Comparison of ENCODE assay signal across 1 cellular context in genomic region chr5:74766887-74767578, GRCh38.
A peak's percentile ranks its signal among the peaks of the same experiment; 100 is the strongest.
TF ChIP-seq lines count a peak whose summit lies in the region.

Gene GFM2 (minus strand): TSS chr5:74767117. CDS start chr5:74763742, 3,375 bp downstream.
Gene NSA2 (plus strand): TSS chr5:74767249. CDS start chr5:74767361, 112 bp downstream.

TF ChIP-seq in HEK293, 187 proteins besides CTCF, POLR2A, EP300 and RAD21 (continued from another document):
- TF ChIP-seq ZNF302 (tag by site-specific recombination; IDR thresholded peaks at IDR 0.05; ENCODE audit: low read depth) (no peak), REPIN1 (tag by site-specific recombination; IDR thresholded peaks at IDR 0.05; ENCODE audit: low read depth) (peak; percentile 91; the same call in 1 of the 2 replicates), MYNN (tag by site-specific recombination; IDR thresholded peaks at IDR 0.05; ENCODE audit: borderline replicate concordance) (no peak), ZNF513 (tag by site-specific recombination; IDR thresholded peaks at IDR 0.05) (no peak), ZNF202 (tag by site-specific recombination; IDR thresholded peaks at IDR 0.05; ENCODE audit: borderline replicate concordance) (no peak), ZBTB44 (tag by site-specific recombination; IDR thresholded peaks at IDR 0.05) (peak; percentile 64), PRDM4 (tag by site-specific recombination; IDR thresholded peaks at IDR 0.05) (no peak), ZNF184 (tag by site-specific recombination; IDR thresholded peaks at IDR 0.05) (0 out of 2 replicates have a peak, but pooled peaks have one; percentile 68), ZNF580 (tag by site-specific recombination; IDR thresholded peaks at IDR 0.05) (peak; percentile 94), ZNF518A (tag by site-specific recombination; conservative IDR thresholded peaks at IDR 0.05; ENCODE audit: low read depth) (peak; percentile 84), EGR2 (tag by site-specific recombination; IDR thresholded peaks at IDR 0.05; ENCODE audit: low read depth) (peak; percentile 56), INSM2 (tag by site-specific recombination; IDR thresholded peaks at IDR 0.05) (peak; percentile 89), GLIS1 (tag by site-specific recombination; IDR thresholded peaks at IDR 0.05) (no peak; the same call in 1 of the 2 replicates), ZNF660 (tag by site-specific recombination; IDR thresholded peaks at IDR 0.05) (peak; percentile 99), ZNF670 (tag by site-specific recombination; IDR thresholded peaks at IDR 0.05; ENCODE audit: low read depth) (no peak), ZNF169 (tag by site-specific recombination; IDR thresholded peaks at IDR 0.05) (no peak), ZBTB11 (tag by site-specific recombination; conservative IDR thresholded peaks at IDR 0.05; ENCODE audit: low read depth) (peak; percentile 100), ZNF560 (tag by site-specific recombination; IDR thresholded peaks at IDR 0.05; ENCODE audit: borderline replicate concordance) (no peak), KLF17 (tag by site-specific recombination; IDR thresholded peaks at IDR 0.05) (peak; percentile 89), ZNF514 (tag by site-specific recombination; IDR thresholded peaks at IDR 0.05) (no peak), ZNF175 (tag by site-specific recombination; IDR thresholded peaks at IDR 0.05) (no peak), ZSCAN16 (tag by site-specific recombination; IDR thresholded peaks at IDR 0.05) (no peak), ZNF26 (tag by site-specific recombination; IDR thresholded peaks at IDR 0.05) (no peak), PRDM6 (tag by site-specific recombination; IDR thresholded peaks at IDR 0.05) (no peak), ZNF76 (tag by site-specific recombination; IDR thresholded peaks at IDR 0.05; ENCODE audit: borderline replicate concordance, low read depth) (peak; percentile 93), SP3 (tag by site-specific recombination; IDR thresholded peaks at IDR 0.05) (peak; percentile 94), ZNF521 (tag by site-specific recombination; IDR thresholded peaks at IDR 0.05) (no peak), ZNF335 (tag by site-specific recombination; conservative IDR thresholded peaks at IDR 0.05) (peak; percentile 89), ZBTB49 (tag by site-specific recombination; IDR thresholded peaks at IDR 0.05; ENCODE audit: low read depth) (no peak), ZNF837 (tag by site-specific recombination; IDR thresholded peaks at IDR 0.05) (no peak)
